In genomic region chr6:155248021-155249001, GRCh38 we compare ENCODE assay signal across 9 cellular contexts. TPM values are rescaled to one million over a fixed set of nuclear protein-coding genes. Genes with fewer than 3 reads are reported as not detected.
DNase-seq lines count a peak whose midpoint lies in the region; ATAC-seq, FAIRE-seq and TF ChIP-seq lines count a peak whose summit lies in the region.
"Had no signal": no experiment of that assay in that cellular context is flagged by ENCODE, and none has a peak within 500 bp of the region (broad histone marks: within the 10 kb centered on the region; RNA-seq: fewer than 3 reads in every experiment).

No MANE protein-coding gene starts in this region.

- TF ChIP-seq CTCF in osteocyte (IDR thresholded peaks at IDR 0.05) = peak; percentile 92

- ATAC-seq in HG03469 (IDR thresholded peaks at IDR 0.05; ENCODE audit: unreplicated experiment) (peak; percentile 40), HG02759 (IDR thresholded peaks at IDR 0.05; ENCODE audit: unreplicated experiment) (no peak)

- DNase-seq in stimulated activated CD4-positive, alpha-beta T cell treated with anti-CD3 and anti-CD28 coated beads, Interleukin-12 subunit alpha, Interleukin-12 subunit beta, amount 100 ng/mL, for 4 hours = peak; percentile 13
- no peak for DNase-seq in stimulated activated CD4-positive, alpha-beta T cell treated with anti-CD3 and anti-CD28 coated beads, Interleukin-4, amount 100 ng/mL, for 4 hours
- DNase-seq in activated CD4-positive, alpha-beta T cell treated with anti-CD3 and anti-CD28 coated beads, Interleukin-2, amount 10 ng/mL, durations not matched to agents 24 days and 14 days = peak; percentile 63
- DNase-seq in frontal cortex (ENCODE audit: low spot score in 2 of 2) (peak; percentile 66 to 78), osteocyte (ENCODE audit: extremely low spot score, unreplicated experiment) (peak; percentile 88), KG1 (lab: John Stamatoyannopoulos, UW) (no peak)
- DNase-seq: naive B cell had no signal

- H3K36me3 Mint-ChIP-seq in activated CD4-positive, alpha-beta T cell treated with anti-CD3 and anti-CD28 coated beads, Interleukin-2, amount 10 ng/mL, durations not matched to agents 24 days and 14 days (ENCODE audit: low read depth) = peaks cover 65% of the 10 kb centered on the region
- H3K36me3 Mint-ChIP-seq in osteocyte (ENCODE audit: unreplicated experiment) = peaks cover 4% of the 10 kb centered on the region
- H3K36me3 Mint-ChIP-seq: naive B cell had no signal

- FAIRE-seq in frontal cortex (lab: Jason Lieb, UNC) = no peak

- intact Hi-C loops in activated CD4-positive, alpha-beta T cell treated with anti-CD3 and anti-CD28 coated beads, Interleukin-2, amount 10 ng/mL, durations not matched to agents 24 days and 14 days (cut with micrococcal nuclease) = loop anchor here (1.0 kb wide), 2 partner anchors 71 to 320 kb away; no protein-coding TSS in a partner anchor

- no peaks in the 10 kb centered on the region for H3K9me3 Mint-ChIP-seq in activated CD4-positive, alpha-beta T cell treated with anti-CD3 and anti-CD28 coated beads, Interleukin-2, amount 10 ng/mL, durations not matched to agents 24 days and 14 days
- H3K9me3 Mint-ChIP-seq in osteocyte (ENCODE audit: unreplicated experiment) = no peaks in the 10 kb centered on the region
- H3K9me3 Mint-ChIP-seq: naive B cell had no signal

- H3K4me1 Mint-ChIP-seq in activated CD4-positive, alpha-beta T cell treated with anti-CD3 and anti-CD28 coated beads, Interleukin-2, amount 10 ng/mL, durations not matched to agents 24 days and 14 days = no peaks in the 10 kb centered on the region
- peaks cover 57% of the 10 kb centered on the region for H3K4me1 Mint-ChIP-seq in osteocyte (ENCODE audit: unreplicated experiment)
- H3K4me1 Mint-ChIP-seq: naive B cell had no signal

- H3K27ac Mint-ChIP-seq in activated CD4-positive, alpha-beta T cell treated with anti-CD3 and anti-CD28 coated beads, Interleukin-2, amount 10 ng/mL, durations not matched to agents 24 days and 14 days = no peak overlapping the region
- H3K27ac Mint-ChIP-seq in osteocyte (ENCODE audit: unreplicated experiment) = peak overlapping the region; percentile 90

- no peaks in the 10 kb centered on the region for H3K27me3 Mint-ChIP-seq in activated CD4-positive, alpha-beta T cell treated with anti-CD3 and anti-CD28 coated beads, Interleukin-2, amount 10 ng/mL, durations not matched to agents 24 days and 14 days
- H3K27me3 Mint-ChIP-seq in osteocyte (ENCODE audit: unreplicated experiment) = no peaks in the 10 kb centered on the region
- H3K27me3 Mint-ChIP-seq: naive B cell had no signal

- no peak overlapping the region for H3K4me3 Mint-ChIP-seq in activated CD4-positive, alpha-beta T cell treated with anti-CD3 and anti-CD28 coated beads, Interleukin-2, amount 10 ng/mL, durations not matched to agents 24 days and 14 days
- peak overlapping the region; percentile 56 for H3K4me3 Mint-ChIP-seq in osteocyte (ENCODE audit: unreplicated experiment)
- H3K4me3 Mint-ChIP-seq: naive B cell had no signal

RNA-seq across cellular contexts. Expression of gene CLDN20, which starts 15.5 kb away (rescaled TPM):
- total RNA-seq in activated CD4-positive, alpha-beta T cell treated with anti-CD3 and anti-CD28 coated beads, Interleukin-2, amount 10 ng/mL, durations not matched to agents 24 days and 14 days = 0.21 TPM in 1 of 2 replicates, not detected in the other
- total RNA-seq in frontal cortex (not detected), osteocyte (not detected in 2 replicates)

Comparison
In these comparisons a context has a peak if more than half of its experiments do, and no peak if none do; other contexts are left out.
1. DNase-seq: peak in stimulated activated CD4-positive, alpha-beta T cell treated with anti-CD3 and anti-CD28 coated beads, Interleukin-12 subunit alpha, Interleukin-12 subunit beta, amount 100 ng/mL, for 4 hours (single experiment), activated CD4-positive, alpha-beta T cell treated with anti-CD3 and anti-CD28 coated beads, Interleukin-2, amount 10 ng/mL, durations not matched to agents 24 days and 14 days (single experiment), frontal cortex (2 of 2) and osteocyte (single experiment); none in stimulated activated CD4-positive, alpha-beta T cell treated with anti-CD3 and anti-CD28 coated beads, Interleukin-4, amount 100 ng/mL, for 4 hours (0 of 2) and KG1 (single experiment).